Comparison of ENCODE assay signal across 21 cellular contexts in the genomic region with DNA sequence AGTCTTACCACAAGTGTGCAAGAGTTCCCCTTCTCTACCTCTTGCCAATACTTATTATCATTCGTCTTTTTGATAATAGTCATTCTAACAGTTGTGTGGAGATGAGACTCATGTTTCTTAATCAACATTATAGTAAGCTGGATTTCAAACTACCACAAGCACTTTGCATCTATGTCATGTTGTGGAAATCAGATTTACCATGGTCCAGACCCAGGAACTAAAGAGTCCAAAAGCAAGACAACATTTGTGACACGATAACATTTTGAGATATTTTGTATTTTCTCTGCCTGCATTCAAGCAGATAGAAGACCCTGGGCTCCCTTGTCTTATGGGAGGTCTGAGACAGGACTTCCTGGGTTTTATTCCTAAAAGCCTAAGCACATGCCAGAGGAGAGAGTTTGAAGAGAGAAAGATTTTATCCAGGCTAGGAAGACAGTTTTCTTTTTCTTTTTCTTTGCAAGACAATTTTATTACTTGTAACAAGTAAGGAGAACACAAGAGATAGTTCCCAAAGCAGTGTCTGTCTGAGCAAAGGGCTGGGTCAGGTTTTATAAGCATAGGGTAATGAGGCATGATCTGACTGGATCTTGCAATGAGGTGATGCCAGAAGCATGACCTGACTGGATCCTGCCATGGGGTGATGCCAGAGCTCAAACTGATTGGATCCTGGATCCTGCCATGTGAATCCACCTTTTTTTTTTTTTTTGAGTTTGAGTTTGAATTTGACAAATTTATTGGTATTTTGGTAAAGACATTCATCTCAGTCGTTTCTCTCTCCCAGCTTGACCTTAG.
DNase-seq lines count a peak whose midpoint lies in the region; ATAC-seq and TF ChIP-seq lines count a peak whose summit lies in the region.
"Had no signal": no experiment of that assay in that cellular context is flagged by ENCODE, and none has a peak within 500 bp of the region (broad histone marks: within the 10 kb centered on the region; RNA-seq: fewer than 3 reads in every experiment).

No MANE protein-coding gene starts in this region.

- H2BK15ac ChIP-seq in mesenchymal stem cell (ENCODE audit: low read depth, poor library complexity, severe bottlenecking): no peak overlapping the region

- no peak for TF ChIP-seq CTCF in choroid plexus epithelial cell (conservative IDR thresholded peaks at IDR 0.05; ENCODE audit: low read depth, low read length)
- TF ChIP-seq CTCF in activated CD8-positive, alpha-beta T cell treated with anti-CD3 and anti-CD28 coated beads for 36 hours (IDR thresholded peaks at IDR 0.05): no peak

- no peak overlapping the region for H3K23ac ChIP-seq in mesenchymal stem cell (ENCODE audit: low read length in 2 of 2)

- H3K18ac ChIP-seq in mesenchymal stem cell (ENCODE audit: low read depth in 1 of 2, low read length in 2 of 2): no peak overlapping the region

- 98% methylated on average over 2 of the region's 3 CpGs for WGBS in mesenchymal stem cell

- no peaks in the 10 kb centered on the region for H3K27me3 ChIP-seq in mesenchymal stem cell (ENCODE audit: control insufficient read depth in 1 of 2, insufficient read depth in 1 of 2, low read length in 2 of 2)
- H3K27me3 ChIP-seq: ascending aorta, neutrophil, right atrium auricular region, stomach had no signal

- H3K27me3 Mint-ChIP-seq in activated CD8-positive, alpha-beta T cell treated with anti-CD3 and anti-CD28 coated beads for 36 hours: peaks cover 10% of the 10 kb centered on the region
- H3K27me3 Mint-ChIP-seq: CD8-positive, alpha-beta memory T cell had no signal

- H3K4me2 ChIP-seq in mesenchymal stem cell (ENCODE audit: low read length, poor library complexity, severe bottlenecking): no peak overlapping the region

- no peak overlapping the region for H2BK120ac ChIP-seq in mesenchymal stem cell (ENCODE audit: low read depth, low read length)

- no peaks in the 10 kb centered on the region for H3K9me3 Mint-ChIP-seq in activated CD8-positive, alpha-beta T cell treated with anti-CD3 and anti-CD28 coated beads for 36 hours

- no peak overlapping the region for H4K91ac ChIP-seq in mesenchymal stem cell (ENCODE audit: low read length)

- H3K4me3 ChIP-seq in choroid plexus epithelial cell (ENCODE audit: low read depth, low read length) (no peak overlapping the region), mesenchymal stem cell (ENCODE audit: insufficient read depth in 1 of 2, low read depth in 1 of 2, low read length in 2 of 2) (no peak overlapping the region)
- H3K4me3 ChIP-seq: ascending aorta, coronary artery, esophagus squamous epithelium, right atrium auricular region, stomach had no signal

- no peak overlapping the region for H3K4ac ChIP-seq in mesenchymal stem cell (ENCODE audit: low read depth in 1 of 2, low read length in 2 of 2)

- H3K9me3 ChIP-seq in mesenchymal stem cell (ENCODE audit: control insufficient read depth, low read length): no peaks in the 10 kb centered on the region
- H3K9me3 ChIP-seq: ascending aorta, esophagus squamous epithelium, neutrophil, right atrium auricular region, stomach had no signal

- peak overlapping the region; percentile 62 for H2AK5ac ChIP-seq in mesenchymal stem cell (ENCODE audit: low read length, severe bottlenecking)

- no peak overlapping the region for H3K27ac Mint-ChIP-seq in activated CD8-positive, alpha-beta T cell treated with anti-CD3 and anti-CD28 coated beads for 36 hours

- peaks cover 1% of the 10 kb centered on the region for H3K79me1 ChIP-seq in mesenchymal stem cell (replicated peaks; ENCODE audit: low read length, poor library complexity, severe bottlenecking)

- intact Hi-C loops in activated CD8-positive, alpha-beta T cell treated with anti-CD3 and anti-CD28 coated beads for 36 hours (cut with micrococcal nuclease): no loop called here

- peak overlapping the region; percentile 87 for H3K27ac ChIP-seq in mesenchymal stem cell (ENCODE audit: low read length, poor library complexity, severe bottlenecking)
- H3K27ac ChIP-seq: ascending aorta, coronary artery, esophagus squamous epithelium, neutrophil, right atrium auricular region, stomach had no signal

- in situ Hi-C loops in ACHN (cut with HindIII; ENCODE audit: low pct_ligation_motif_present, low pct_unique_long_range_greater_than_20kb, low sequenced_read_pairs): no loop called here

- H3K4me1 Mint-ChIP-seq in activated CD8-positive, alpha-beta T cell treated with anti-CD3 and anti-CD28 coated beads for 36 hours (ENCODE audit: low read depth): no peaks in the 10 kb centered on the region
- H3K4me1 Mint-ChIP-seq: CD8-positive, alpha-beta memory T cell had no signal

- no peak overlapping the region for H3K4me3 Mint-ChIP-seq in activated CD8-positive, alpha-beta T cell treated with anti-CD3 and anti-CD28 coated beads for 36 hours
- H3K4me3 Mint-ChIP-seq: CD8-positive, alpha-beta memory T cell had no signal

- H4K8ac ChIP-seq in mesenchymal stem cell (ENCODE audit: low read length): no peak overlapping the region

- no peaks in the 10 kb centered on the region for H3K36me3 Mint-ChIP-seq in activated CD8-positive, alpha-beta T cell treated with anti-CD3 and anti-CD28 coated beads for 36 hours (ENCODE audit: low read depth)
- H3K36me3 Mint-ChIP-seq: CD8-positive, alpha-beta memory T cell had no signal

- DNase-seq in ACHN (peak; percentile 65), LHCN-M2 (ENCODE audit: low read depth) (peak; percentile 81), choroid plexus epithelial cell (ENCODE audit: low read depth) (peak; percentile 27), mesenchymal stem cell (peak; percentile 23), NCI-H1930 (lab: John Stamatoyannopoulos, UW) (no peak), NCI-H748 treated with DMSO at 0.1 percent for 48 hours (lab: John Stamatoyannopoulos, UW) (no peak)
- DNase-seq in activated naive CD4-positive, alpha-beta T cell (lab: John Stamatoyannopoulos, UW): no peak
- DNase-seq in activated CD8-positive, alpha-beta T cell treated with anti-CD3 and anti-CD28 coated beads for 36 hours: no peak
- DNase-seq: activated CD4-positive, alpha-beta T cell treated with anti-CD3 and anti-CD28 coated beads for 48 hours; activated CD8-positive, alpha-beta memory T cell treated with anti-CD3 and anti-CD28 coated beads, Interleukin-2, amount 50 U/mL, for 48 hours; CD8-positive, alpha-beta memory T cell; esophagus squamous epithelium; hypothalamus; left cardiac atrium; NCI-H2029 treated with DMSO at 0.1 percent for 48 hours; NCI-H526; stomach had no signal

- H3K4me1 ChIP-seq in mesenchymal stem cell (ENCODE audit: control insufficient read depth, insufficient read depth, low read depth, low read length): no peaks in the 10 kb centered on the region
- H3K4me1 ChIP-seq: right atrium auricular region had no signal

- no peak overlapping the region for H2AFZ ChIP-seq in mesenchymal stem cell (ENCODE audit: low read depth, low read length)

- peak overlapping the region; percentile 84 for H3K9ac ChIP-seq in mesenchymal stem cell (ENCODE audit: low read length)

- no peaks in the 10 kb centered on the region for H3K36me3 ChIP-seq in mesenchymal stem cell (ENCODE audit: control insufficient read depth in 1 of 2, insufficient read depth in 2 of 2, low read depth in 1 of 2, low read length in 2 of 2)
- H3K36me3 ChIP-seq: ascending aorta, esophagus squamous epithelium, neutrophil, right atrium auricular region, stomach had no signal

- H2BK5ac ChIP-seq in mesenchymal stem cell (ENCODE audit: low read depth, low read length, poor library complexity, severe bottlenecking): peak overlapping the region; percentile 63

- no peak overlapping the region for H2BK12ac ChIP-seq in mesenchymal stem cell (ENCODE audit: low read length in 2 of 2)

- no peak overlapping the region for H3K14ac ChIP-seq in mesenchymal stem cell (ENCODE audit: low read length in 2 of 2)

- CTCF ChIA-PET in activated CD8-positive, alpha-beta T cell treated with anti-CD3 and anti-CD28 coated beads for 36 hours (lab: Charles Lee): no interaction called here

- ATAC-seq in activated CD8-positive, alpha-beta T cell treated with anti-CD3 and anti-CD28 coated beads for 36 hours: no peak
- ATAC-seq: left cardiac atrium had no signal

- POLR2A ChIA-PET in activated CD8-positive, alpha-beta T cell treated with anti-CD3 and anti-CD28 coated beads for 36 hours (lab: Charles Lee): interaction anchor here (0.7 kb wide), 1 partner anchor 64 kb away, joined by 4 read pairs; no protein-coding TSS in a partner anchor

Comparison
In these comparisons a context has a peak if more than half of its experiments do, and no peak if none do; other contexts are left out.
1. DNase-seq: peak in ACHN (single experiment), LHCN-M2 (single experiment), choroid plexus epithelial cell (single experiment) and mesenchymal stem cell (single experiment); none in NCI-H1930 (0 of 2), activated naive CD4-positive, alpha-beta T cell (0 of 4), activated CD8-positive, alpha-beta T cell treated with anti-CD3 and anti-CD28 coated beads for 36 hours (single experiment) and NCI-H748 treated with DMSO at 0.1 percent for 48 hours (single experiment).